9 cellular contexts compared by ENCODE assay signal in the genomic region with DNA sequence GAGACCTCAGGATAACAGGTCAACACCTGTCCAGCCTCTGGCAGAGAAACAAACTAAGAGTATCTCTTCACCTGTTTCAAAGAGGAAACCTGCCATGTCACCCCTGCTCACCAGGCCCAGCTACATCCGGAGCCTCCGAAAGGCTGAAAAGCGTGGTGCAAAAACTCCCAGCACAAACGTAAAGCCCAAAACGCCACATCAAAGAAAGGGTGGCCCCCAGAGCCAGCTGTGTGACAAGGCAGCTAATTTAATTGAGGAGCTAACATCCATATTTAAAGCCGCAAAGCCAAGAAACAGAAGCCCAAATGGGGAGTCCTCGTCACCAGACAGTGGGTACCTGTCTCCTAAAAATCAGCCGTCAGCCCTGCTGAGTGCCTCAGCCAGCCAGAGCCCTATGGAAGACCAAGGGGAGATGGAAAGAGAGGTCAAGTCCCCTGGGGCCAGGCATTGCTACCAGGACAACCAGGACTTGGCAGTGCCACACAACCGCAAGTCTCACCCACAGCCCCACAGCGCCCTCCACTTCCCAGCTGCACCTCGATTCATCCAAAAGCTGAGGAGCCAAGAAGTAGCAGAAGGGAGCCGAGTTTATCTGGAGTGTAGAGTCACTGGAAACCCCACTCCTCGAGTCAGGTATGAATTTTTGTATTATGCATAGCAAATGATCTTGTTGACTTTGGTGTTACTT. TPM values are rescaled to one million over a fixed set of nuclear protein-coding genes. Genes with fewer than 3 reads are reported as not detected.
DNase-seq lines count a peak whose midpoint lies in the region; ATAC-seq and TF ChIP-seq lines count a peak whose summit lies in the region.
"Had no signal": no experiment of that assay in that cellular context is flagged by ENCODE, and none has a peak within 500 bp of the region (broad histone marks: within the 10 kb centered on the region; RNA-seq: fewer than 3 reads in every experiment).

No MANE protein-coding gene starts in this region.

- H3K9me3 ChIP-seq in HCT116 (ENCODE audit: control insufficient read depth in 1 of 2, insufficient read depth in 1 of 2, low read depth in 1 of 2, low read length in 2 of 2), result no peaks in the 10 kb centered on the region
- no peaks in the 10 kb centered on the region for H3K9me3 ChIP-seq in HAP-1
- H3K9me3 ChIP-seq in sigmoid colon, result no peaks in the 10 kb centered on the region

- peaks cover 100% of the 10 kb centered on the region for H3K79me2 ChIP-seq in HCT116 (ENCODE audit: insufficient read depth, low read length)

- TF ChIP-seq CTCF in HCT116 (IDR thresholded peaks at IDR 0.05 in 2 of 3, conservative IDR thresholded peaks at IDR 0.05 in 1 of 3; ENCODE audit: borderline replicate concordance in 1 of 3, insufficient read depth in 1 of 3, low read depth in 2 of 3, low read length in 2 of 3) (no peak), sigmoid colon (IDR thresholded peaks at IDR 0.05) (no peak)

- H3K9me2 ChIP-seq in HCT116 (ENCODE audit: insufficient read depth), result no peaks in the 10 kb centered on the region

- no peaks in the 10 kb centered on the region for H3K36me3 Mint-ChIP-seq in activated naive CD8-positive, alpha-beta T cell treated with anti-CD3 and anti-CD28 coated beads, Interleukin-2, amount 50 U/mL, for 24 hours (ENCODE audit: low read depth)

- peak overlapping the region; percentile 28 for H3K4me3 Mint-ChIP-seq in activated naive CD8-positive, alpha-beta T cell treated with anti-CD3 and anti-CD28 coated beads, Interleukin-2, amount 50 U/mL, for 24 hours

- TF ChIP-seq EP300 in sigmoid colon (IDR thresholded peaks at IDR 0.05), result no peak

- H3K27ac Mint-ChIP-seq in activated naive CD8-positive, alpha-beta T cell treated with anti-CD3 and anti-CD28 coated beads, Interleukin-2, amount 50 U/mL, for 24 hours, result peak overlapping the region; percentile 78

- RAD21 ChIA-PET in HCT116 (lab: Charles Lee; ENCODE audit: low non-redundant PET in 1 of 2, low total read pairs in 2 of 2, uncharacterized antibody in 2 of 2, unreplicated experiment in 2 of 2), result no interaction called here

- no peak overlapping the region for H3K4me2 ChIP-seq in HCT116 (ENCODE audit: low read length)

- H2AFZ ChIP-seq in HCT116 (ENCODE audit: low read depth, low read length, poor library complexity, severe bottlenecking), result no peak overlapping the region

- peak; percentile 18 for ATAC-seq in HCT116
- peak; percentile 63 for ATAC-seq in activated naive CD8-positive, alpha-beta T cell treated with anti-CD3 and anti-CD28 coated beads, Interleukin-2, amount 50 U/mL, for 24 hours

- H3K36me3 ChIP-seq in HCT116 (ENCODE audit: control insufficient read depth in 1 of 2, insufficient read depth in 2 of 2, low read length in 2 of 2) (peaks cover 0 to 23% of the 10 kb centered on the region in 2 experiments; a peak in 2 of 4 replicates), HAP-1 (replicated peaks) (no peaks in the 10 kb centered on the region), sigmoid colon (no peaks in the 10 kb centered on the region)

- in situ Hi-C loops in HAP-1 (cut with MboI; ENCODE audit: low sequenced_read_pairs), result no loop called here

- H3K27ac ChIP-seq in HCT116 (ENCODE audit: low read depth, low read length) (peak overlapping the region; percentile 54), sigmoid colon (no peak overlapping the region)

- no peaks in the 10 kb centered on the region for H4K20me1 ChIP-seq in HCT116 (ENCODE audit: insufficient read depth)

- no peak for DNase-seq in HCT116 (ENCODE audit: low read depth, low spot score)
- peak; percentile 47 to 49 for DNase-seq in activated CD4-positive, alpha-beta T cell treated with anti-CD3 and anti-CD28 coated beads, Interleukin-2, amount 50 U/mL, for 4 hours
- peak; percentile 65 for DNase-seq in activated naive CD8-positive, alpha-beta T cell treated with anti-CD3 and anti-CD28 coated beads, Interleukin-2, amount 50 U/mL, for 24 hours
- peak; percentile 54 for DNase-seq in stimulated activated CD4-positive, alpha-beta T cell treated with anti-CD3 and anti-CD28 coated beads, Interleukin-4, amount 100 ng/mL, for 1 hour
- DNase-seq in HAP-1 (ENCODE audit: low spot score in 2 of 2), result no peak
- no peak for DNase-seq in NCI-H1092 treated with DMSO at 0.1 percent for 48 hours (lab: John Stamatoyannopoulos, UW)
- DNase-seq in sigmoid colon, result no peak
- DNase-seq in KG1 (lab: John Stamatoyannopoulos, UW), result no peak
- DNase-seq: AML-193 had no signal

- H3K4me1 Mint-ChIP-seq in activated naive CD8-positive, alpha-beta T cell treated with anti-CD3 and anti-CD28 coated beads, Interleukin-2, amount 50 U/mL, for 24 hours, result peaks cover 39% of the 10 kb centered on the region

- H3K4me3 ChIP-seq in HCT116 (replicated peaks in 1 of 2; ENCODE audit: low read depth in 1 of 2, low read length in 2 of 2) (no peak overlapping the region), HAP-1 (no peak overlapping the region), sigmoid colon (no peak overlapping the region)

- intact Hi-C loops in HCT116 (cut with micrococcal nuclease), result loop anchor here (5.0 kb wide), 1 partner anchor 405 kb away; no protein-coding TSS in a partner anchor
- intact Hi-C loops in sigmoid colon (cut with DNase I), result loop anchor here (10.0 kb wide), 1 partner anchor 413 kb away; no protein-coding TSS in a partner anchor

- H3K27me3 Mint-ChIP-seq in activated naive CD8-positive, alpha-beta T cell treated with anti-CD3 and anti-CD28 coated beads, Interleukin-2, amount 50 U/mL, for 24 hours, result no peaks in the 10 kb centered on the region

- BruUV-seq in HCT116 (replicated peaks; lab: Mats Ljungman, UMichigan), result no TSS peak

- H3K9me3 Mint-ChIP-seq in activated naive CD8-positive, alpha-beta T cell treated with anti-CD3 and anti-CD28 coated beads, Interleukin-2, amount 50 U/mL, for 24 hours, result no peaks in the 10 kb centered on the region

- H3K9ac ChIP-seq in HCT116 (ENCODE audit: low read length), result no peak overlapping the region

- H3K27me3 ChIP-seq in HCT116 (ENCODE audit: insufficient read depth, low read length) (no peaks in the 10 kb centered on the region), HAP-1 (ENCODE audit: low read depth) (no peaks in the 10 kb centered on the region), sigmoid colon (no peaks in the 10 kb centered on the region)

- CTCF ChIA-PET in HCT116 (lab: Charles Lee), result no interaction called here

- WGBS in sigmoid colon, 2 donors, result 83 to 90% methylated on average over 13 of the region's 13 CpGs

- POLR2A ChIA-PET in HCT116 (lab: Charles Lee), result no interaction called here

- TF ChIP-seq POLR2A in HCT116 (IDR thresholded peaks at IDR 0.05; ENCODE audit: borderline replicate concordance, extremely low read depth, insufficient read depth, insufficient read length) (no peak), sigmoid colon (IDR thresholded peaks at IDR 0.05) (no peak)

- peak; percentile 42 for TF ChIP-seq RAD21 in HCT116 (IDR thresholded peaks at IDR 0.05; ENCODE audit: low read depth)

- peaks cover 41 to 86% of the 10 kb centered on the region in 2 experiments for H3K4me1 ChIP-seq in HCT116 (ENCODE audit: control insufficient read depth in 1 of 2, insufficient read depth in 2 of 2, low read length in 2 of 2)
- no peaks in the 10 kb centered on the region for H3K4me1 ChIP-seq in HAP-1
- H3K4me1 ChIP-seq in sigmoid colon, result no peaks in the 10 kb centered on the region

TF ChIP-seq in HCT116, 20 proteins besides CTCF, POLR2A, EP300 and RAD21:
- TF ChIP-seq TCF7L2 (IDR thresholded peaks at IDR 0.05; ENCODE audit: borderline replicate concordance, extremely low read depth, insufficient read depth, insufficient read length), result peak; percentile 40
- TF ChIP-seq, protein P1, sequence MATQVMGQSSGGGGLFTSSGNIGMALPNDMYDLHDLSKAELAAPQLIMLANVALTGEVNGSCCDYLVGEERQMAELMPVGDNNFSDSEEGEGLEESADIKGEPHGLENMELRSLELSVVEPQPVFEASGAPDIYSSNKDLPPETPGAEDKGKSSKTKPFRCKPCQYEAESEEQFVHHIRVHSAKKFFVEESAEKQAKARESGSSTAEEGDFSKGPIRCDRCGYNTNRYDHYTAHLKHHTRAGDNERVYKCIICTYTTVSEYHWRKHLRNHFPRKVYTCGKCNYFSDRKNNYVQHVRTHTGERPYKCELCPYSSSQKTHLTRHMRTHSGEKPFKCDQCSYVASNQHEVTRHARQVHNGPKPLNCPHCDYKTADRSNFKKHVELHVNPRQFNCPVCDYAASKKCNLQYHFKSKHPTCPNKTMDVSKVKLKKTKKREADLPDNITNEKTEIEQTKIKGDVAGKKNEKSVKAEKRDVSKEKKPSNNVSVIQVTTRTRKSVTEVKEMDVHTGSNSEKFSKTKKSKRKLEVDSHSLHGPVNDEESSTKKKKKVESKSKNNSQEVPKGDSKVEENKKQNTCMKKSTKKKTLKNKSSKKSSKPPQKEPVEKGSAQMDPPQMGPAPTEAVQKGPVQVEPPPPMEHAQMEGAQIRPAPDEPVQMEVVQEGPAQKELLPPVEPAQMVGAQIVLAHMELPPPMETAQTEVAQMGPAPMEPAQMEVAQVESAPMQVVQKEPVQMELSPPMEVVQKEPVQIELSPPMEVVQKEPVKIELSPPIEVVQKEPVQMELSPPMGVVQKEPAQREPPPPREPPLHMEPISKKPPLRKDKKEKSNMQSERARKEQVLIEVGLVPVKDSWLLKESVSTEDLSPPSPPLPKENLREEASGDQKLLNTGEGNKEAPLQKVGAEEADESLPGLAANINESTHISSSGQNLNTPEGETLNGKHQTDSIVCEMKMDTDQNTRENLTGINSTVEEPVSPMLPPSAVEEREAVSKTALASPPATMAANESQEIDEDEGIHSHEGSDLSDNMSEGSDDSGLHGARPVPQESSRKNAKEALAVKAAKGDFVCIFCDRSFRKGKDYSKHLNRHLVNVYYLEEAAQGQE (IDR thresholded peaks at IDR 0.05; ENCODE audit: low read depth), result no peak
TF ChIP-seq in HCT116: peak in this region for 1.

RNA-seq across cellular contexts. Expression of a gene that starts 15.1 kb away (rescaled TPM):
- total RNA-seq in HCT116 (2021; ENCODE audit: unreplicated experiment) (166 TPM), sigmoid colon (1,000 to 10,000 TPM; 1,233 to 1,991 (median 1,564) TPM)
- polyA plus RNA-seq in HCT116 (2012), result 66.4 and 71.5 TPM in 2 replicates
- polyA plus RNA-seq in sigmoid colon, result 10 to 100 TPM; 40.7 to 72.1 (median 71.5) TPM

RNA-seq across cellular contexts. Expression of a gene that starts 31.6 kb away (rescaled TPM):
- 99.1 TPM for total RNA-seq in HCT116 (2021; ENCODE audit: unreplicated experiment)
- polyA plus RNA-seq in HCT116 (2012), result 29.2 and 35.4 TPM in 2 replicates
- 10 to 100 TPM; 11.4 to 19.1 (median 16.5) TPM for total RNA-seq in sigmoid colon
- 10 to 100 TPM; 13.6 to 16.2 (median 14.8) TPM for polyA plus RNA-seq in sigmoid colon

Comparison
In these comparisons a context has a peak if more than half of its experiments do, and no peak if none do; other contexts are left out.
1. DNase-seq: peak in activated CD4-positive, alpha-beta T cell treated with anti-CD3 and anti-CD28 coated beads, Interleukin-2, amount 50 U/mL, for 4 hours (2 of 2), activated naive CD8-positive, alpha-beta T cell treated with anti-CD3 and anti-CD28 coated beads, Interleukin-2, amount 50 U/mL, for 24 hours (single experiment) and stimulated activated CD4-positive, alpha-beta T cell treated with anti-CD3 and anti-CD28 coated beads, Interleukin-4, amount 100 ng/mL, for 1 hour (single experiment); none in HCT116 (single experiment), HAP-1 (0 of 2), NCI-H1092 treated with DMSO at 0.1 percent for 48 hours (single experiment), sigmoid colon (single experiment) and KG1 (single experiment).